10 cellular contexts compared by ENCODE assay signal in genomic region chr7:50783304-50783703, GRCh38. TPM values are rescaled to one million over a fixed set of nuclear protein-coding genes. Genes with fewer than 3 reads are reported as not detected.
DNase-seq lines count a peak whose midpoint lies in the region; ATAC-seq and TF ChIP-seq lines count a peak whose summit lies in the region.
"Had no signal": no experiment of that assay in that cellular context is flagged by ENCODE, and none has a peak within 500 bp of the region (broad histone marks: within the 10 kb centered on the region; RNA-seq: fewer than 3 reads in every experiment).

No MANE protein-coding gene starts in this region.

- H3K27me3 Mint-ChIP-seq in activated CD4-positive, alpha-beta T cell treated with anti-CD3 and anti-CD28 coated beads for 36 hours, result peaks cover 27% of the 10 kb centered on the region
- peaks cover 46% of the 10 kb centered on the region for H3K27me3 Mint-ChIP-seq in activated CD8-positive, alpha-beta T cell treated with anti-CD3 and anti-CD28 coated beads, Interleukin-2, amount 10 ng/mL, durations not matched to agents 7 days and 5 days (ENCODE audit: low read depth)

- H3K9ac ChIP-seq in skeletal muscle tissue (ENCODE audit: low read depth in 1 of 3, low read length in 3 of 3), result no peak overlapping the region

- H3K27ac ChIP-seq in hepatocyte, result no peak overlapping the region
- H3K27ac ChIP-seq in skeletal muscle tissue (ENCODE audit: low read depth, low read length), result no peak overlapping the region

- H3K4me3 Mint-ChIP-seq in activated CD4-positive, alpha-beta T cell treated with anti-CD3 and anti-CD28 coated beads for 36 hours, result peak overlapping the region; percentile 49
- H3K4me3 Mint-ChIP-seq in activated CD8-positive, alpha-beta T cell treated with anti-CD3 and anti-CD28 coated beads, Interleukin-2, amount 10 ng/mL, durations not matched to agents 7 days and 5 days, result peak overlapping the region; percentile 44

- peaks cover 16% of the 10 kb centered on the region for H3K4me1 Mint-ChIP-seq in activated CD4-positive, alpha-beta T cell treated with anti-CD3 and anti-CD28 coated beads for 36 hours
- peaks cover 20% of the 10 kb centered on the region for H3K4me1 Mint-ChIP-seq in activated CD8-positive, alpha-beta T cell treated with anti-CD3 and anti-CD28 coated beads, Interleukin-2, amount 10 ng/mL, durations not matched to agents 7 days and 5 days (ENCODE audit: low read depth)

- H3K36me3 Mint-ChIP-seq in activated CD4-positive, alpha-beta T cell treated with anti-CD3 and anti-CD28 coated beads for 36 hours (ENCODE audit: low read depth), result peaks cover under 1% of the 10 kb centered on the region
- H3K36me3 Mint-ChIP-seq in activated CD8-positive, alpha-beta T cell treated with anti-CD3 and anti-CD28 coated beads, Interleukin-2, amount 10 ng/mL, durations not matched to agents 7 days and 5 days (ENCODE audit: low read depth), result no peaks in the 10 kb centered on the region

- H3K9me2 ChIP-seq in hepatocyte (replicated peaks; ENCODE audit: insufficient read depth), result no peaks in the 10 kb centered on the region

- CTCF ChIA-PET in activated CD4-positive, alpha-beta T cell treated with anti-CD3 and anti-CD28 coated beads for 36 hours (lab: Charles Lee), result no interaction called here
- CTCF ChIA-PET in activated CD8-positive, alpha-beta T cell treated with anti-CD3 and anti-CD28 coated beads, Interleukin-2, amount 10 ng/mL, durations not matched to agents 7 days and 5 days (lab: Charles Lee), result no interaction called here

- no peak for DNase-seq in activated CD4-positive, alpha-beta T cell treated with anti-CD3 and anti-CD28 coated beads for 36 hours
- DNase-seq in activated CD4-positive, alpha-beta T cell treated with anti-CD3 and anti-CD28 coated beads, Interleukin-2, amount 50 U/mL, for 48 hours, result no peak
- DNase-seq in activated CD8-positive, alpha-beta T cell treated with anti-CD3 and anti-CD28 coated beads, Interleukin-2, amount 10 ng/mL, durations not matched to agents 7 days and 5 days, result no peak
- DNase-seq in hepatocyte (ENCODE audit: low spot score) (no peak), HK-2 (ENCODE audit: unreplicated experiment) (no peak), NCI-H146 (lab: John Stamatoyannopoulos, UW) (no peak), Kasumi-1 (lab: John Stamatoyannopoulos, UW) (no peak)
- DNase-seq: transverse colon had no signal

- peaks cover 7% of the 10 kb centered on the region for H3K9me3 Mint-ChIP-seq in activated CD4-positive, alpha-beta T cell treated with anti-CD3 and anti-CD28 coated beads for 36 hours (ENCODE audit: low read depth)
- no peaks in the 10 kb centered on the region for H3K9me3 Mint-ChIP-seq in activated CD8-positive, alpha-beta T cell treated with anti-CD3 and anti-CD28 coated beads, Interleukin-2, amount 10 ng/mL, durations not matched to agents 7 days and 5 days (ENCODE audit: insufficient read depth)

- H3K4me3 ChIP-seq in hepatocyte (no peak overlapping the region), skeletal muscle tissue (ENCODE audit: low read length in 3 of 3) (peak overlapping the region in 2 of 3 donors; percentile 33 to 64)
- H3K4me3 ChIP-seq: GM12878 had no signal

- H3K4me2 ChIP-seq in hepatocyte, result peak overlapping the region; percentile 86

- H3K79me2 ChIP-seq in hepatocyte, result peaks cover 97% of the 10 kb centered on the region

- no peak for TF ChIP-seq CTCF in hepatocyte (IDR thresholded peaks at IDR 0.05; ENCODE audit: poor library complexity)

- no peak overlapping the region for H2AFZ ChIP-seq in hepatocyte

- peaks cover 90% of the 10 kb centered on the region for H4K20me1 ChIP-seq in hepatocyte (ENCODE audit: insufficient read depth, poor library complexity, severe bottlenecking)

- H3K36me3 ChIP-seq in hepatocyte (replicated peaks; ENCODE audit: insufficient read depth, low read depth) (no peaks in the 10 kb centered on the region), skeletal muscle tissue (ENCODE audit: control insufficient read depth in 3 of 3, insufficient read depth in 3 of 3, low read length in 3 of 3) (no peaks in the 10 kb centered on the region)
- H3K36me3 ChIP-seq: transverse colon had no signal

- intact Hi-C loops in activated CD4-positive, alpha-beta T cell treated with anti-CD3 and anti-CD28 coated beads for 36 hours (cut with DNase I, micrococcal nuclease), result no loop called here

- POLR2A ChIA-PET in activated CD4-positive, alpha-beta T cell treated with anti-CD3 and anti-CD28 coated beads for 36 hours (lab: Charles Lee), result no interaction called here
- POLR2A ChIA-PET in activated CD8-positive, alpha-beta T cell treated with anti-CD3 and anti-CD28 coated beads, Interleukin-2, amount 10 ng/mL, durations not matched to agents 7 days and 5 days (lab: Charles Lee), result no interaction called here

- no peak overlapping the region for H3K27ac Mint-ChIP-seq in activated CD4-positive, alpha-beta T cell treated with anti-CD3 and anti-CD28 coated beads for 36 hours
- no peak overlapping the region for H3K27ac Mint-ChIP-seq in activated CD8-positive, alpha-beta T cell treated with anti-CD3 and anti-CD28 coated beads, Interleukin-2, amount 10 ng/mL, durations not matched to agents 7 days and 5 days

- no peaks in the 10 kb centered on the region for H3K27me3 ChIP-seq in hepatocyte
- H3K27me3 ChIP-seq in skeletal muscle tissue (ENCODE audit: control insufficient read depth in 3 of 3, insufficient read depth in 3 of 3, low read length in 3 of 3), result no peaks in the 10 kb centered on the region

- no peak for ATAC-seq in activated CD4-positive, alpha-beta T cell treated with anti-CD3 and anti-CD28 coated beads for 36 hours
- no peak for ATAC-seq in activated CD8-positive, alpha-beta T cell treated with anti-CD3 and anti-CD28 coated beads, Interleukin-2, amount 10 ng/mL, durations not matched to agents 7 days and 5 days
- ATAC-seq: GM12878 had no signal

- 73% methylated on average over 6 of the region's 6 CpGs for WGBS in hepatocyte (ENCODE audit: low lambda C conversion rate, missing lambda C conversion rate)

- H3K4me1 ChIP-seq in hepatocyte (ENCODE audit: insufficient read depth) (peaks cover 30% of the 10 kb centered on the region), skeletal muscle tissue (ENCODE audit: control insufficient read depth in 3 of 3, insufficient read depth in 3 of 3, low read length in 3 of 3) (peaks cover 25 to 52% (median 49%) of the 10 kb centered on the region in 3 donors)

- H3K9me3 ChIP-seq in hepatocyte (ENCODE audit: low read depth) (no peaks in the 10 kb centered on the region), skeletal muscle tissue (ENCODE audit: control insufficient read depth in 3 of 3, low read length in 3 of 3) (peaks cover 0 to 1% (median 0%) of the 10 kb centered on the region in 3 donors)
- H3K9me3 ChIP-seq: transverse colon had no signal

RNA-seq across cellular contexts. Expression of gene GRB10, which starts 0.6 kb away (rescaled TPM):
- 10 to 100 TPM in 1 of 2 experiments, 1 to 10 TPM in 1; 9.5 to 11.9 TPM for total RNA-seq in activated CD4-positive, alpha-beta T cell treated with anti-CD3 and anti-CD28 coated beads for 36 hours
- 1 to 10 TPM; 6.3 to 6.6 TPM for total RNA-seq in activated CD8-positive, alpha-beta T cell treated with anti-CD3 and anti-CD28 coated beads, Interleukin-2, amount 10 ng/mL, durations not matched to agents 7 days and 5 days
- total RNA-seq in hepatocyte (51.0 and 65.9 TPM in 2 replicates), skeletal muscle tissue (17.7 TPM)
- 47.6 and 53.4 TPM in 2 replicates for polyA plus RNA-seq in hepatocyte
